Comparison of ENCODE assay signal across 23 cellular contexts in genomic region chr2:183867206-183867605, GRCh38.
"Had no signal": no experiment of that assay in that cellular context is flagged by ENCODE, and none has a peak within 500 bp of the region (broad histone marks: within the 10 kb centered on the region; RNA-seq: fewer than 3 reads in every experiment).

No MANE protein-coding gene starts in this region.

- ATAC-seq: effector memory CD8-positive, alpha-beta T cell; esophagus mucosa; foreskin keratinocyte; gastrocnemius medialis; gastroesophageal sphincter; heart left ventricle; heart right ventricle had no signal

- H3K36me3 ChIP-seq: colonic mucosa, esophagus muscularis mucosa, esophagus squamous epithelium, gastrocnemius medialis, gastroesophageal sphincter, heart left ventricle, heart right ventricle had no signal

- H3K27ac ChIP-seq: colonic mucosa, coronary artery, dorsolateral prefrontal cortex, epithelial cell of prostate, esophagus muscularis mucosa, esophagus squamous epithelium, foreskin keratinocyte, gastrocnemius medialis, gastroesophageal sphincter, heart left ventricle, heart right ventricle had no signal

- H3K9me3 ChIP-seq: colonic mucosa, esophagus muscularis mucosa, esophagus squamous epithelium, gastrocnemius medialis, gastroesophageal sphincter, heart left ventricle had no signal

- H3K4me1 ChIP-seq: colonic mucosa, esophagus squamous epithelium, gastrocnemius medialis, gastroesophageal sphincter, heart left ventricle, heart right ventricle had no signal

- DNase-seq: colonic mucosa; cortex of kidney; dermis blood vessel endothelial cell; dorsolateral prefrontal cortex; effector CD4-positive, alpha-beta T cell; effector CD8-positive, alpha-beta T cell; effector memory CD4-positive, alpha-beta T cell; effector memory CD8-positive, alpha-beta T cell; endodermal cell; erythroblast; esophagus squamous epithelium; foreskin fibroblast; foreskin melanocyte; gastrocnemius medialis; glutamatergic neuron; heart left ventricle; heart right ventricle had no signal

- H3K27me3 ChIP-seq: colonic mucosa, dorsolateral prefrontal cortex, esophagus muscularis mucosa, esophagus squamous epithelium, foreskin keratinocyte, gastrocnemius medialis, gastroesophageal sphincter, heart left ventricle, heart right ventricle had no signal

- H3K4me3 ChIP-seq: colonic mucosa, coronary artery, dorsolateral prefrontal cortex, esophagus muscularis mucosa, esophagus squamous epithelium, gastrocnemius medialis, gastroesophageal sphincter, heart left ventricle, heart right ventricle had no signal
